In the genomic region with DNA sequence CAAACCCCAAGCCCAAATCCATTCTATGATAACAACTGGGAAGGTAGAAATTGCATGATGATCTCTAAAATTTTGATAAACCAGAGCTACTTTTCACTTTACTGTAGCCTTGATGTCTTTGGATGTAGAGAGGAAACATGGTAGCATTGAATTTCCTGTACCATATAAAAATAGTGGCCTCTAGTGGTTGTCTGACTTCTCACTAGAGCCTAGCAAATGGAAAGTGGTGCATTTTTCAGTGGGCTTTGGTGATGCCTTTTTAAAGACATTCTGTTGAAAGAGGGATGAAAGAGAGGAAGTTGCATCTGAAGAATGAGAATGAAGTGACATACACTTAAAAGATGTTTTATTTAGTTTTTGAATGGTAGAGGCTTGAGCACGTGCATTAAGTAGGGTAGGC, we compare ENCODE assay signal across 8 cellular contexts.
DNase-seq lines count a peak whose midpoint lies in the region; ATAC-seq, FAIRE-seq and TF ChIP-seq lines count a peak whose summit lies in the region.

No MANE protein-coding gene starts in this region.

- no peak overlapping the region for H4K8ac ChIP-seq in H1 (ENCODE audit: extremely low read depth, insufficient read depth, low read length)

- H3K9ac ChIP-seq in H1 (replicated peaks in 1 of 4; ENCODE audit: extremely low read depth in 1 of 4, low read depth in 3 of 4, low read length in 3 of 4) = no peak overlapping the region

- H3K27me3 Mint-ChIP-seq in MCF 10A (ENCODE audit: insufficient read depth, unreplicated experiment) = no peaks in the 10 kb centered on the region

- H4K20me1 ChIP-seq in H1 (replicated peaks in 1 of 2; ENCODE audit: control insufficient read depth in 1 of 2, insufficient read depth in 2 of 2, low read length in 2 of 2) = no peaks in the 10 kb centered on the region

- H3K36me3 Mint-ChIP-seq in MCF 10A (ENCODE audit: insufficient read depth, unreplicated experiment) = no peaks in the 10 kb centered on the region

- peak; percentile 24 for FAIRE-seq in H1 (lab: Jason Lieb, UNC)

- H3K4me3 Mint-ChIP-seq in MCF 10A (ENCODE audit: unreplicated experiment) = no peak overlapping the region

- POLR2A ChIA-PET in MCF 10A (lab: Yijun Ruan, JAX) = no interaction called here
- POLR2A ChIA-PET in H1 (lab: Charles Lee; ENCODE audit: partially characterized antibody) = no interaction called here

- H2BK20ac ChIP-seq in H1 (ENCODE audit: low read length) = no peak overlapping the region

- no peaks in the 10 kb centered on the region for H3K4me1 ChIP-seq in breast epithelium
- peaks cover 0 to 3% (median 0%) of the 10 kb centered on the region in 4 experiments; a peak in 2 of 7 replicates for H3K4me1 ChIP-seq in H1 (replicated peaks in 1 of 4; ENCODE audit: control insufficient read depth in 3 of 4, insufficient read depth in 4 of 4, low read length in 3 of 4)
- H3K4me1 ChIP-seq in upper lobe of right lung = no peaks in the 10 kb centered on the region

- no peak overlapping the region for H3K4ac ChIP-seq in H1 (replicated peaks; ENCODE audit: insufficient read length, low read depth, low read length)

- no peaks in the 10 kb centered on the region for H3K4me1 Mint-ChIP-seq in MCF 10A (ENCODE audit: insufficient read depth, unreplicated experiment)

- WGBS in H1 (ENCODE audit: extremely low coverage in 1 of 2, insufficient coverage in 1 of 2, insufficient read length in 1 of 2, insufficient replicate concordance in 2 of 2, low coverage in 1 of 2, low lambda C conversion rate in 2 of 2, missing lambda C conversion rate in 1 of 2), 2 experiments = 82% methylated on average over 1 of the region's 1 CpG; no CpG with 5 or more reads in 1 of the 2 experiments

- CTCF ChIA-PET in MCF 10A (lab: Yijun Ruan, JAX) (interaction anchor here (0.6 to 1.9 kb wide), 5 partner anchors 15 to 568 kb away, joined by 3 to 10 read pairs (median 3); no protein-coding TSS in a partner anchor), H1 (lab: Charles Lee; ENCODE audit: partially characterized antibody) (interaction anchor here (0.6 to 3.1 kb wide), 26 partner anchors 10 to 542 kb away, joined by 3 to 10 read pairs (median 3); no protein-coding TSS in a partner anchor)

- H3K4me2 ChIP-seq in H1 (ENCODE audit: insufficient read depth in 1 of 2, low read depth in 2 of 2, low read length in 2 of 2) = no peak overlapping the region

- peaks cover 2% of the 10 kb centered on the region; the same call in 1 of the 2 replicates for H3K23me2 ChIP-seq in H1 (ENCODE audit: low read depth, low read length)

- BruUV-seq in MCF 10A (replicated peaks; lab: Mats Ljungman, UMichigan) = no TSS peak

- H3K14ac ChIP-seq in H1 (ENCODE audit: insufficient read length) = no peak overlapping the region

- intact Hi-C loops in MCF 10A (cut with micrococcal nuclease) = loop anchor here (10.0 kb wide), 1 partner anchor 286 kb away; no protein-coding TSS in a partner anchor
- intact Hi-C loops in breast epithelium (cut with DNase I; ENCODE audit: low total_unique reads) = no loop called here
- intact Hi-C loops in upper lobe of right lung (cut with DNase I) = no loop called here

- ATAC-seq in upper lobe of right lung = no peak
- no peak for ATAC-seq in GM21786 (IDR thresholded peaks at IDR 0.05; ENCODE audit: unreplicated experiment)
- no peak for ATAC-seq in HG03571 (IDR thresholded peaks at IDR 0.05; ENCODE audit: unreplicated experiment)

- no peak for TF ChIP-seq POLR2A in breast epithelium (IDR thresholded peaks at IDR 0.05)
- no peak for TF ChIP-seq POLR2A in H1 (IDR thresholded peaks at IDR 0.05; ENCODE audit: control extremely low read depth in 1 of 2, low read depth in 2 of 2, low read length in 2 of 2)

- no peak overlapping the region for H3K56ac ChIP-seq in H1 (replicated peaks; ENCODE audit: insufficient read length, low read depth, low read length)

- no peak overlapping the region for H2BK120ac ChIP-seq in H1 (replicated peaks; ENCODE audit: low read depth, low read length)

- H3K79me1 ChIP-seq in H1 (ENCODE audit: low read depth, low read length) = peaks cover 5% of the 10 kb centered on the region; the same call in 1 of the 2 replicates

- no peak overlapping the region for H3K23ac ChIP-seq in H1 (ENCODE audit: insufficient read length)

- TF ChIP-seq RAD21 in H1 (IDR thresholded peaks at IDR 0.05 in 1 of 2, conservative IDR thresholded peaks at IDR 0.05 in 1 of 2; ENCODE audit: low read depth in 2 of 2, low read length in 2 of 2) = peak; percentile 56 to 64

- DNase-seq in MCF 10A (ENCODE audit: unreplicated experiment) (peak; percentile 20), breast epithelium (ENCODE audit: low spot score in 2 of 2) (no peak), NCI-H1694 (lab: John Stamatoyannopoulos, UW) (peak; percentile 35), H1 (ENCODE audit: low read depth in 1 of 2, low spot score in 2 of 2) (no peak), upper lobe of right lung (no peak), AG08395 (ENCODE audit: low spot score) (no peak)

- no peaks in the 10 kb centered on the region for H3K79me2 ChIP-seq in H1 (ENCODE audit: control insufficient read depth in 1 of 2, insufficient read depth in 2 of 2, low read length in 2 of 2)

- H2BK12ac ChIP-seq in H1 (ENCODE audit: low read depth, low read length) = no peak overlapping the region

- H3K27me3 ChIP-seq in breast epithelium (no peaks in the 10 kb centered on the region), H1 (replicated peaks in 1 of 4; ENCODE audit: control insufficient read depth in 3 of 4, extremely low read depth in 1 of 4, insufficient read depth in 3 of 4, low read length in 3 of 4) (peaks cover 0 to 1% (median 0%) of the 10 kb centered on the region in 4 experiments; a peak in 1 of 7 replicates), upper lobe of right lung (no peaks in the 10 kb centered on the region)

- H3K9me3 ChIP-seq in breast epithelium = no peaks in the 10 kb centered on the region
- H3K9me3 ChIP-seq in H1 (ENCODE audit: insufficient read depth in 2 of 2, low read depth in 1 of 2, low read length in 1 of 2) = no peaks in the 10 kb centered on the region
- no peaks in the 10 kb centered on the region for H3K9me3 ChIP-seq in upper lobe of right lung

- H3K36me3 ChIP-seq in breast epithelium (no peaks in the 10 kb centered on the region), H1 (ENCODE audit: control insufficient read depth in 2 of 4, insufficient read depth in 4 of 4, low read length in 3 of 4) (peaks cover 0 to 3% (median 0%) of the 10 kb centered on the region in 4 experiments; a peak in 4 of 8 replicates), upper lobe of right lung (no peaks in the 10 kb centered on the region)

- TF ChIP-seq CTCF in MCF 10A (IDR thresholded peaks at IDR 0.05; ENCODE audit: unreplicated experiment) (peak; percentile 26), breast epithelium (IDR thresholded peaks at IDR 0.05) (no peak), H1 (IDR thresholded peaks at IDR 0.05; ENCODE audit: control extremely low read depth in 1 of 3, insufficient read depth in 1 of 3, low read depth in 1 of 3, low read length in 3 of 3) (peak in 2 of 3 experiments; percentile 40 to 57; a peak in 2 of 4 replicates), upper lobe of right lung (IDR thresholded peaks at IDR 0.05) (peak; percentile 21)

- no peak overlapping the region for H3K27ac Mint-ChIP-seq in MCF 10A (ENCODE audit: low read depth, unreplicated experiment)

- H3K4me3 ChIP-seq in breast epithelium (no peak overlapping the region), H1 (ENCODE audit: extremely low read depth in 1 of 4, insufficient read depth in 2 of 4, low read depth in 3 of 4, low read length in 4 of 4) (no peak overlapping the region), upper lobe of right lung (no peak overlapping the region)

- no peak overlapping the region for H2BK5ac ChIP-seq in H1 (ENCODE audit: low read depth, low read length)

- TF ChIP-seq EP300 in H1 (IDR thresholded peaks at IDR 0.05; ENCODE audit: borderline replicate concordance in 1 of 2, low read depth in 2 of 2, low read length in 2 of 2) = no peak

- H3K27ac ChIP-seq in breast epithelium = no peak overlapping the region
- H3K27ac ChIP-seq in H1 (ENCODE audit: low read depth, low read length) = no peak overlapping the region
- H3K27ac ChIP-seq in upper lobe of right lung = no peak overlapping the region

- H4K5ac ChIP-seq in H1 (ENCODE audit: insufficient read length, low read depth, low read length) = no peak overlapping the region

- no peak overlapping the region for H3K18ac ChIP-seq in H1 (ENCODE audit: extremely low read depth, low read length)

- no peak overlapping the region for H2AFZ ChIP-seq in H1 (ENCODE audit: low read length)

- H2AK5ac ChIP-seq in H1 (ENCODE audit: low read depth, low read length) = no peak overlapping the region

- no peak overlapping the region for H2BK15ac ChIP-seq in H1 (ENCODE audit: low read length)

- no peaks in the 10 kb centered on the region for H3K9me3 Mint-ChIP-seq in MCF 10A (ENCODE audit: unreplicated experiment)

- no peak overlapping the region for H4K91ac ChIP-seq in H1 (replicated peaks; ENCODE audit: insufficient read length, low read length)

TF ChIP-seq in H1, 55 proteins besides CTCF, POLR2A, EP300 and RAD21:
- TF ChIP-seq TEAD4 (IDR thresholded peaks at IDR 0.05; ENCODE audit: low read depth, low read length) = no peak
- no peak for TF ChIP-seq HDAC2 (IDR thresholded peaks at IDR 0.05; ENCODE audit: borderline replicate concordance in 1 of 2, low read depth in 2 of 2, low read length in 2 of 2)
- TF ChIP-seq SIRT6 (IDR thresholded peaks at IDR 0.05; ENCODE audit: low read length) = no peak
- no peak for TF ChIP-seq RXRA (IDR thresholded peaks at IDR 0.05; ENCODE audit: insufficient read depth, low read depth, low read length)
- no peak for TF ChIP-seq KDM5A (IDR thresholded peaks at IDR 0.05; ENCODE audit: low read length)
- no peak for TF ChIP-seq ASH2L (IDR thresholded peaks at IDR 0.05; ENCODE audit: low read length)
- TF ChIP-seq POU5F1 (IDR thresholded peaks at IDR 0.05; ENCODE audit: low read depth, low read length) = no peak
- TF ChIP-seq CREB1 (IDR thresholded peaks at IDR 0.05) = no peak
- no peak for TF ChIP-seq ZNF274 (IDR thresholded peaks at IDR 0.05; ENCODE audit: borderline replicate concordance, extremely low read depth, low read length)
- TF ChIP-seq, protein P1, sequence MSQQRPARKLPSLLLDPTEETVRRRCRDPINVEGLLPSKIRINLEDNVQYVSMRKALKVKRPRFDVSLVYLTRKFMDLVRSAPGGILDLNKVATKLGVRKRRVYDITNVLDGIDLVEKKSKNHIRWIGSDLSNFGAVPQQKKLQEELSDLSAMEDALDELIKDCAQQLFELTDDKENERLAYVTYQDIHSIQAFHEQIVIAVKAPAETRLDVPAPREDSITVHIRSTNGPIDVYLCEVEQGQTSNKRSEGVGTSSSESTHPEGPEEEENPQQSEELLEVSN (IDR thresholded peaks at IDR 0.05) = no peak
- no peak for TF ChIP-seq JUND (IDR thresholded peaks at IDR 0.05; ENCODE audit: low read length)
- TF ChIP-seq SP4 (IDR thresholded peaks at IDR 0.05; ENCODE audit: low read length) = no peak
- no peak for TF ChIP-seq RFX5 (IDR thresholded peaks at IDR 0.05; ENCODE audit: borderline replicate concordance, low read depth, low read length)
- no peak for TF ChIP-seq SIX5 (IDR thresholded peaks at IDR 0.05; ENCODE audit: low read depth, low read length)
- TF ChIP-seq EZH2 (IDR thresholded peaks at IDR 0.05; ENCODE audit: low read depth, low read length, severe bottlenecking) = no peak

Comparison
In these comparisons a context has a peak if more than half of its experiments do, and no peak if none do; other contexts are left out.
1. DNase-seq: peak in MCF 10A (single experiment) and NCI-H1694 (single experiment); none in breast epithelium (0 of 2), H1 (0 of 2), upper lobe of right lung (single experiment) and AG08395 (single experiment).
2. CTCF ChIP-seq: peak in MCF 10A (single experiment), H1 (2 of 3) and upper lobe of right lung (single experiment); none in breast epithelium (0 of 3).